Comparison of ENCODE assay signal across 1 cellular context in the genomic region with DNA sequence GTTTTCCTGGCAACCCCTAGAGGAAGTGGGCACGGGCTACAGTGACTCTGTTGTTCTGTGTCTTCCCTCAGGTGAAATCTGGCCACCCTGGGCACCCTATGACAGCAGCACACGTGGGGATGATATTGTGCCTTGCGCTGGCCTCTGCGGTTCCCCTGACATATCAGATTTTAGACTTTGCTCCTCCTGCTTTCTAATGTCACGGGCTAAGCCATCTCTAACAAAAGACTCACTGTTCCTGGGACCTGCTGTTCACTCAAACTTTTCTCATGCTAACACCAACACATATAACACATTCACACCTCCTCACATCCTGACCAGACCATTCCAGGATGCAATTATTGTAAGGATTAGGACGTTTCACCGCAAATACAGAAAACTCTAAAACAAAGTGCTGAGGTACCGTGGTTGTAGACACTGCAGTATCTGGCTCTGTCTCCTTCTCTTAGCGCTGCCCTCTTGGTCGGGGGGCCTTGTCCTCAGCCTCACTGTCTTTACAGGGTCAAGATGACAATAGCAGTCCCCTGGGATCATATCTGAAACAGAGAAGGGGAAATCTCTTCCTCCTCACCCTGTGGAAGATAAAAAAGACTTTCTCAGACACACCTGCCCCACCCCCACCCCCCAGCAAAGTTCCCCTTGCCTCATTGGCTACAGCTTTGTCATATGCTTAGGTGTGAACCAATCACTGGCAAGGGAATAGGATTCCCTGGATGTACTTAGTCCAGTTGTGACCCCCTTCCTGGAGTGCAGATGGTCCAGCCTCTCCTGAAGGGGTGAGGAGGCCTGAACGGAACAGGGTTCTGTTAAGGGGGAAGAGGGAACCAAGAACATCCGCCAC.
TF ChIP-seq lines count a peak whose summit lies in the region.

No MANE protein-coding gene starts in this region.

TF ChIP-seq in HepG2, 621 proteins besides CTCF, POLR2A, EP300 and RAD21 (continued from another document and continues in another):
- TF ChIP-seq, protein P1, sequence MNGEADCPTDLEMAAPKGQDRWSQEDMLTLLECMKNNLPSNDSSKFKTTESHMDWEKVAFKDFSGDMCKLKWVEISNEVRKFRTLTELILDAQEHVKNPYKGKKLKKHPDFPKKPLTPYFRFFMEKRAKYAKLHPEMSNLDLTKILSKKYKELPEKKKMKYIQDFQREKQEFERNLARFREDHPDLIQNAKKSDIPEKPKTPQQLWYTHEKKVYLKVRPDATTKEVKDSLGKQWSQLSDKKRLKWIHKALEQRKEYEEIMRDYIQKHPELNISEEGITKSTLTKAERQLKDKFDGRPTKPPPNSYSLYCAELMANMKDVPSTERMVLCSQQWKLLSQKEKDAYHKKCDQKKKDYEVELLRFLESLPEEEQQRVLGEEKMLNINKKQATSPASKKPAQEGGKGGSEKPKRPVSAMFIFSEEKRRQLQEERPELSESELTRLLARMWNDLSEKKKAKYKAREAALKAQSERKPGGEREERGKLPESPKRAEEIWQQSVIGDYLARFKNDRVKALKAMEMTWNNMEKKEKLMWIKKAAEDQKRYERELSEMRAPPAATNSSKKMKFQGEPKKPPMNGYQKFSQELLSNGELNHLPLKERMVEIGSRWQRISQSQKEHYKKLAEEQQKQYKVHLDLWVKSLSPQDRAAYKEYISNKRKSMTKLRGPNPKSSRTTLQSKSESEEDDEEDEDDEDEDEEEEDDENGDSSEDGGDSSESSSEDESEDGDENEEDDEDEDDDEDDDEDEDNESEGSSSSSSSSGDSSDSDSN (CRISPR knock-in tag; IDR thresholded peaks at IDR 0.05): no peak; the same call in 1 of the 2 replicates
- TF ChIP-seq HNRNPL (IDR thresholded peaks at IDR 0.05; ENCODE audit: low read depth, low read length) (0 out of 2 replicates have a peak, but pooled peaks have one; percentile 30), BHLHE40 (IDR thresholded peaks at IDR 0.05; ENCODE audit: low read length) (peak; percentile 88), ERF (CRISPR knock-in tag; IDR thresholded peaks at IDR 0.05) (no peak), ZNF274 (CRISPR knock-in tag; IDR thresholded peaks at IDR 0.05) (no peak), CREB1 (IDR thresholded peaks at IDR 0.05) (no peak), CREB1 (CRISPR knock-in tag; IDR thresholded peaks at IDR 0.05) (peak; percentile 72), ZFP36L2 (CRISPR knock-in tag; IDR thresholded peaks at IDR 0.05) (no peak), ZNF121 (CRISPR knock-in tag; IDR thresholded peaks at IDR 0.05) (no peak), ZSCAN25 (CRISPR knock-in tag; IDR thresholded peaks at IDR 0.05) (0 out of 2 replicates have a peak, but pooled peaks have one; percentile 15), ZFAT (CRISPR knock-in tag; conservative IDR thresholded peaks at IDR 0.05) (no peak), KLF15 (CRISPR knock-in tag; IDR thresholded peaks at IDR 0.05; ENCODE audit: borderline replicate concordance) (no peak), ZMYM2 (CRISPR knock-in tag; IDR thresholded peaks at IDR 0.05) (no peak; the same call in 1 of the 2 replicates), ZNF709 (CRISPR knock-in tag; IDR thresholded peaks at IDR 0.05) (no peak), ATF7-NPFF (CRISPR knock-in tag; IDR thresholded peaks at IDR 0.05; ENCODE audit: low read depth) (no peak), SRSF9 (IDR thresholded peaks at IDR 0.05; ENCODE audit: borderline replicate concordance, insufficient read depth, low read depth, low read length, poor library complexity, severe bottlenecking) (no peak), KMT2B (CRISPR knock-in tag; IDR thresholded peaks at IDR 0.05) (no peak), RBAK (CRISPR knock-in tag; IDR thresholded peaks at IDR 0.05) (no peak), FOXK2 (IDR thresholded peaks at IDR 0.05) (peak; percentile 81), MAFK (conservative IDR thresholded peaks at IDR 0.05 in 1 of 2, IDR thresholded peaks at IDR 0.05 in 1 of 2; ENCODE audit: low read length in 2 of 2) (peak in 1 of 2 experiments; percentile 18; a peak in 2 of 4 replicates), ARID2 (CRISPR knock-in tag; IDR thresholded peaks at IDR 0.05; ENCODE audit: borderline replicate concordance) (0 out of 2 replicates have a peak, but pooled peaks have one; percentile 43), RFX5 (IDR thresholded peaks at IDR 0.05; ENCODE audit: low read depth, low read length) (no peak), SIX1 (CRISPR knock-in tag; IDR thresholded peaks at IDR 0.05; ENCODE audit: borderline replicate concordance) (peak; percentile 73; the same call in 1 of the 2 replicates)
- TF ChIP-seq, protein P2, sequence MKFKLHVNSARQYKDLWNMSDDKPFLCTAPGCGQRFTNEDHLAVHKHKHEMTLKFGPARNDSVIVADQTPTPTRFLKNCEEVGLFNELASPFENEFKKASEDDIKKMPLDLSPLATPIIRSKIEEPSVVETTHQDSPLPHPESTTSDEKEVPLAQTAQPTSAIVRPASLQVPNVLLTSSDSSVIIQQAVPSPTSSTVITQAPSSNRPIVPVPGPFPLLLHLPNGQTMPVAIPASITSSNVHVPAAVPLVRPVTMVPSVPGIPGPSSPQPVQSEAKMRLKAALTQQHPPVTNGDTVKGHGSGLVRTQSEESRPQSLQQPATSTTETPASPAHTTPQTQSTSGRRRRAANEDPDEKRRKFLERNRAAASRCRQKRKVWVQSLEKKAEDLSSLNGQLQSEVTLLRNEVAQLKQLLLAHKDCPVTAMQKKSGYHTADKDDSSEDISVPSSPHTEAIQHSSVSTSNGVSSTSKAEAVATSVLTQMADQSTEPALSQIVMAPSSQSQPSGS (CRISPR knock-in tag; IDR thresholded peaks at IDR 0.05): peak; percentile 71; the same call in 1 of the 2 replicates
- TF ChIP-seq, protein P3, sequence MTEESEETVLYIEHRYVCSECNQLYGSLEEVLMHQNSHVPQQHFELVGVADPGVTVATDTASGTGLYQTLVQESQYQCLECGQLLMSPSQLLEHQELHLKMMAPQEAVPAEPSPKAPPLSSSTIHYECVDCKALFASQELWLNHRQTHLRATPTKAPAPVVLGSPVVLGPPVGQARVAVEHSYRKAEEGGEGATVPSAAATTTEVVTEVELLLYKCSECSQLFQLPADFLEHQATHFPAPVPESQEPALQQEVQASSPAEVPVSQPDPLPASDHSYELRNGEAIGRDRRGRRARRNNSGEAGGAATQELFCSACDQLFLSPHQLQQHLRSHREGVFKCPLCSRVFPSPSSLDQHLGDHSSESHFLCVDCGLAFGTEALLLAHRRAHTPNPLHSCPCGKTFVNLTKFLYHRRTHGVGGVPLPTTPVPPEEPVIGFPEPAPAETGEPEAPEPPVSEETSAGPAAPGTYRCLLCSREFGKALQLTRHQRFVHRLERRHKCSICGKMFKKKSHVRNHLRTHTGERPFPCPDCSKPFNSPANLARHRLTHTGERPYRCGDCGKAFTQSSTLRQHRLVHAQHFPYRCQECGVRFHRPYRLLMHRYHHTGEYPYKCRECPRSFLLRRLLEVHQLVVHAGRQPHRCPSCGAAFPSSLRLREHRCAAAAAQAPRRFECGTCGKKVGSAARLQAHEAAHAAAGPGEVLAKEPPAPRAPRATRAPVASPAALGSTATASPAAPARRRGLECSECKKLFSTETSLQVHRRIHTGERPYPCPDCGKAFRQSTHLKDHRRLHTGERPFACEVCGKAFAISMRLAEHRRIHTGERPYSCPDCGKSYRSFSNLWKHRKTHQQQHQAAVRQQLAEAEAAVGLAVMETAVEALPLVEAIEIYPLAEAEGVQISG (CRISPR knock-in tag; IDR thresholded peaks at IDR 0.05): peak; percentile 54
- TF ChIP-seq, protein P4, sequence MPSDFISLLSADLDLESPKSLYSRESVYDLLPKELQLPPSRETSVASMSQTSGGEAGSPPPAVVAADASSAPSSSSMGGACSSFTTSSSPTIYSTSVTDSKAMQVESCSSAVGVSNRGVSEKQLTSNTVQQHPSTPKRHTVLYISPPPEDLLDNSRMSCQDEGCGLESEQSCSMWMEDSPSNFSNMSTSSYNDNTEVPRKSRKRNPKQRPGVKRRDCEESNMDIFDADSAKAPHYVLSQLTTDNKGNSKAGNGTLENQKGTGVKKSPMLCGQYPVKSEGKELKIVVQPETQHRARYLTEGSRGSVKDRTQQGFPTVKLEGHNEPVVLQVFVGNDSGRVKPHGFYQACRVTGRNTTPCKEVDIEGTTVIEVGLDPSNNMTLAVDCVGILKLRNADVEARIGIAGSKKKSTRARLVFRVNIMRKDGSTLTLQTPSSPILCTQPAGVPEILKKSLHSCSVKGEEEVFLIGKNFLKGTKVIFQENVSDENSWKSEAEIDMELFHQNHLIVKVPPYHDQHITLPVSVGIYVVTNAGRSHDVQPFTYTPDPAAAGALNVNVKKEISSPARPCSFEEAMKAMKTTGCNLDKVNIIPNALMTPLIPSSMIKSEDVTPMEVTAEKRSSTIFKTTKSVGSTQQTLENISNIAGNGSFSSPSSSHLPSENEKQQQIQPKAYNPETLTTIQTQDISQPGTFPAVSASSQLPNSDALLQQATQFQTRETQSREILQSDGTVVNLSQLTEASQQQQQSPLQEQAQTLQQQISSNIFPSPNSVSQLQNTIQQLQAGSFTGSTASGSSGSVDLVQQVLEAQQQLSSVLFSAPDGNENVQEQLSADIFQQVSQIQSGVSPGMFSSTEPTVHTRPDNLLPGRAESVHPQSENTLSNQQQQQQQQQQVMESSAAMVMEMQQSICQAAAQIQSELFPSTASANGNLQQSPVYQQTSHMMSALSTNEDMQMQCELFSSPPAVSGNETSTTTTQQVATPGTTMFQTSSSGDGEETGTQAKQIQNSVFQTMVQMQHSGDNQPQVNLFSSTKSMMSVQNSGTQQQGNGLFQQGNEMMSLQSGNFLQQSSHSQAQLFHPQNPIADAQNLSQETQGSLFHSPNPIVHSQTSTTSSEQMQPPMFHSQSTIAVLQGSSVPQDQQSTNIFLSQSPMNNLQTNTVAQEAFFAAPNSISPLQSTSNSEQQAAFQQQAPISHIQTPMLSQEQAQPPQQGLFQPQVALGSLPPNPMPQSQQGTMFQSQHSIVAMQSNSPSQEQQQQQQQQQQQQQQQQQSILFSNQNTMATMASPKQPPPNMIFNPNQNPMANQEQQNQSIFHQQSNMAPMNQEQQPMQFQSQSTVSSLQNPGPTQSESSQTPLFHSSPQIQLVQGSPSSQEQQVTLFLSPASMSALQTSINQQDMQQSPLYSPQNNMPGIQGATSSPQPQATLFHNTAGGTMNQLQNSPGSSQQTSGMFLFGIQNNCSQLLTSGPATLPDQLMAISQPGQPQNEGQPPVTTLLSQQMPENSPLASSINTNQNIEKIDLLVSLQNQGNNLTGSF (CRISPR knock-in tag; IDR thresholded peaks at IDR 0.05): no peak
- TF ChIP-seq, protein P5, sequence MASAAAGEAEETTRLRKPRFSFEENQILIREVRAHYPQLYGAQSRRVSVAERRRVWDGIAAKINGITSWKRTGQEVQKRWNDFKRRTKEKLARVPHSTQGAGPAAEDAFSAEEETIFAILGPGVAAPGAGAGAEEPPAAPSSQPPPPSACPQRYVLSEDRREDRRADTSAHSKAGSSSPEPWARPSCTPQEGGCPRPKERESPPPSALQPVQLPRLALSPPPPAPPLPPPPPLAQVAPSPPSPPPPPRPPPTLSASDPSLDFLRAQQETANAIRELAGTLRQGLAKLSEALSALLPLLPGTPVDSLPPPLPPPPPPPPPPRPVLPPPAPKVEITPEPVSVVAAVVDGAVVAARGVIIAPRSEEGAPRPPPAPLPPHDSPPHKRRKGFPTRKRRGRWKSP (CRISPR knock-in tag; IDR thresholded peaks at IDR 0.05): peak; percentile 87
- TF ChIP-seq, protein P6, sequence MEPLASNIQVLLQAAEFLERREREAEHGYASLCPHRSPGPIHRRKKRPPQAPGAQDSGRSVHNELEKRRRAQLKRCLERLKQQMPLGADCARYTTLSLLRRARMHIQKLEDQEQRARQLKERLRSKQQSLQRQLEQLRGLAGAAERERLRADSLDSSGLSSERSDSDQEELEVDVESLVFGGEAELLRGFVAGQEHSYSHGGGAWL (CRISPR knock-in tag; IDR thresholded peaks at IDR 0.05): peak; percentile 92; the same call in 1 of the 2 replicates
- TF ChIP-seq, protein P7, sequence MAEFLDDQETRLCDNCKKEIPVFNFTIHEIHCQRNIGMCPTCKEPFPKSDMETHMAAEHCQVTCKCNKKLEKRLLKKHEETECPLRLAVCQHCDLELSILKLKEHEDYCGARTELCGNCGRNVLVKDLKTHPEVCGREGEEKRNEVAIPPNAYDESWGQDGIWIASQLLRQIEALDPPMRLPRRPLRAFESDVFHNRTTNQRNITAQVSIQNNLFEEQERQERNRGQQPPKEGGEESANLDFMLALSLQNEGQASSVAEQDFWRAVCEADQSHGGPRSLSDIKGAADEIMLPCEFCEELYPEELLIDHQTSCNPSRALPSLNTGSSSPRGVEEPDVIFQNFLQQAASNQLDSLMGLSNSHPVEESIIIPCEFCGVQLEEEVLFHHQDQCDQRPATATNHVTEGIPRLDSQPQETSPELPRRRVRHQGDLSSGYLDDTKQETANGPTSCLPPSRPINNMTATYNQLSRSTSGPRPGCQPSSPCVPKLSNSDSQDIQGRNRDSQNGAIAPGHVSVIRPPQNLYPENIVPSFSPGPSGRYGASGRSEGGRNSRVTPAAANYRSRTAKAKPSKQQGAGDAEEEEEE (CRISPR knock-in tag; IDR thresholded peaks at IDR 0.05; ENCODE audit: borderline replicate concordance): no peak
- TF ChIP-seq, protein P8, sequence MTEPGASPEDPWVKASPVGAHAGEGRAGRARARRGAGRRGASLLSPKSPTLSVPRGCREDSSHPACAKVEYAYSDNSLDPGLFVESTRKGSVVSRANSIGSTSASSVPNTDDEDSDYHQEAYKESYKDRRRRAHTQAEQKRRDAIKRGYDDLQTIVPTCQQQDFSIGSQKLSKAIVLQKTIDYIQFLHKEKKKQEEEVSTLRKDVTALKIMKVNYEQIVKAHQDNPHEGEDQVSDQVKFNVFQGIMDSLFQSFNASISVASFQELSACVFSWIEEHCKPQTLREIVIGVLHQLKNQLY (CRISPR knock-in tag; IDR thresholded peaks at IDR 0.05): peak; percentile 75
- TF ChIP-seq, protein P9, sequence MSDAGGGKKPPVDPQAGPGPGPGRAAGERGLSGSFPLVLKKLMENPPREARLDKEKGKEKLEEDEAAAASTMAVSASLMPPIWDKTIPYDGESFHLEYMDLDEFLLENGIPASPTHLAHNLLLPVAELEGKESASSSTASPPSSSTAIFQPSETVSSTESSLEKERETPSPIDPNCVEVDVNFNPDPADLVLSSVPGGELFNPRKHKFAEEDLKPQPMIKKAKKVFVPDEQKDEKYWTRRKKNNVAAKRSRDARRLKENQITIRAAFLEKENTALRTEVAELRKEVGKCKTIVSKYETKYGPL (CRISPR knock-in tag; IDR thresholded peaks at IDR 0.05): no peak
- TF ChIP-seq, protein P10, sequence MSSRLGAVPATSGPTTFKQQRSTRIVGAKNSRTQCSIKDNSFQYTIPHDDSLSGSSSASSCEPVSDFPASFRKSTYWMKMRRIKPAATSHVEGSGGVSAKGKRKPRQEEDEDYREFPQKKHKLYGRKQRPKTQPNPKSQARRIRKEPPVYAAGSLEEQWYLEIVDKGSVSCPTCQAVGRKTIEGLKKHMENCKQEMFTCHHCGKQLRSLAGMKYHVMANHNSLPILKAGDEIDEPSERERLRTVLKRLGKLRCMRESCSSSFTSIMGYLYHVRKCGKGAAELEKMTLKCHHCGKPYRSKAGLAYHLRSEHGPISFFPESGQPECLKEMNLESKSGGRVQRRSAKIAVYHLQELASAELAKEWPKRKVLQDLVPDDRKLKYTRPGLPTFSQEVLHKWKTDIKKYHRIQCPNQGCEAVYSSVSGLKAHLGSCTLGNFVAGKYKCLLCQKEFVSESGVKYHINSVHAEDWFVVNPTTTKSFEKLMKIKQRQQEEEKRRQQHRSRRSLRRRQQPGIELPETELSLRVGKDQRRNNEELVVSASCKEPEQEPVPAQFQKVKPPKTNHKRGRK (CRISPR knock-in tag; IDR thresholded peaks at IDR 0.05): no peak
